17 cellular contexts compared by ENCODE assay signal in the genomic region with DNA sequence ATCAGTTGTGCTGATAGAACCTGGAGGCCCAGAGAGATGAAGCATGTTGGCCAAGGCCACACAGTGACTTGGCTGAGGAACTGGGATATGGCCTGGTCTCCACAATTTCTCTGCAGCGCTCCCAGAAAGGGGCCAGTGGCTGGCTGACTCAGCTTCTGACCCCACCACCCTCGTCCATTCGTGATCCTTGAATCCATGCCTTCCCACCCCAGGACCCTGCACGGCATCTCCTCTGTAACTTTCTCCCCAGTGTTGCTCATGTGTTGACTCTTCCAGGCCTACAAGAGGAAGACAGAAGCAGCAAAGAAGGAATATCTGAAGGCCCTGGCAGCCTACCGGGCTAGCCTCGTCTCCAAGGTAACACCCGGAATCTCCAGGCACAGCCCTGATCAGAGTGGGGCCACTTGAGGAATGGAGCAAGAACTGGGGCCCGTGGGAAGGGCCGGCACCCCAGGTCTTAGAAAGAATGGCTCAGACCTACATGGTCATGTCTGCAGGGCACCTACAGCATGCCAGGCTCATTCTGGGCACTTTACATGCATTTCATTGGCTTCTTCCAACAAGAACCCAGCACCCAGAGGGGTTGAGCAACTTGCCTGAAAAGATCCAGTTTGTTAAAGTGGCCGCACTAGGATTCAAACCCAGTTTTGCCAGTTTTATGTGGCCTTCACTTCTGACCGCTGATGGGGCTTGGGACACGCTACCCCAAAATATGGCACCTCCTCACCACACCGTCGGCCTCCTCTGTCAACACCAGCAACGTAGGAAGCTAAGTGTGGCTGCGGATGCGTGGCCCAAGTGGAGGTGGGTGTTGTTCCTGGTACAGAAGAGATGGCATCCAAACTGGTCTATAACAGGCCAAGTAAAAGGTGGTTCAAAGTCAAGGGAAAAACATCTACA.
"Had no signal": no experiment of that assay in that cellular context is flagged by ENCODE, and none has a peak within 500 bp of the region (broad histone marks: within the 10 kb centered on the region; RNA-seq: fewer than 3 reads in every experiment).

No MANE protein-coding gene starts in this region.

- H3K4me1 ChIP-seq: colonic mucosa, prostate gland, thyroid gland had no signal

- H3K27ac ChIP-seq: colonic mucosa, heart left ventricle, prostate gland, thyroid gland had no signal

- H3K9me3 Mint-ChIP-seq: activated B cell treated with CpG ODN at 0.5 μM for 24 hours; activated CD4-positive, alpha-beta memory T cell treated with anti-CD3 and anti-CD28 coated beads for 36 hours; memory B cell; stimulated activated naive CD8-positive, alpha-beta T cell treated with anti-CD3 and anti-CD28 coated beads, Interleukin-15, Interleukin-2, amounts not matched to agents 100 ng/mL and 50 ng/mL, for 24 hours had no signal

- H3K27ac Mint-ChIP-seq: activated B cell treated with CpG ODN at 0.5 μM for 24 hours; activated CD4-positive, alpha-beta memory T cell treated with anti-CD3 and anti-CD28 coated beads for 36 hours; activated CD4-positive, alpha-beta T cell treated with anti-CD3 and anti-CD28 coated beads for 36 hours; activated naive CD8-positive, alpha-beta T cell; memory B cell; stimulated activated naive CD8-positive, alpha-beta T cell treated with anti-CD3 and anti-CD28 coated beads, Interleukin-15, Interleukin-2, amounts not matched to agents 100 ng/mL and 50 ng/mL, for 24 hours; T-helper 17 cell had no signal

- ATAC-seq: activated CD4-positive, alpha-beta T cell treated with anti-CD3 and anti-CD28 coated beads for 36 hours; heart left ventricle; T-helper 17 cell had no signal

- H3K27me3 ChIP-seq: colonic mucosa, heart left ventricle, thyroid gland had no signal

- H3K36me3 Mint-ChIP-seq: activated CD4-positive, alpha-beta memory T cell treated with anti-CD3 and anti-CD28 coated beads for 36 hours; activated naive CD8-positive, alpha-beta T cell; memory B cell had no signal

- H3K4me3 ChIP-seq: colonic mucosa, heart left ventricle, prostate gland, thyroid gland had no signal

- H3K4me1 Mint-ChIP-seq: neural crest cell had no signal

- H3K9me3 ChIP-seq: colonic mucosa, prostate gland, thyroid gland had no signal

- DNase-seq: activated B cell treated with CpG ODN at 0.5 μM for 24 hours; activated CD4-positive, alpha-beta memory T cell treated with anti-CD3 and anti-CD28 coated beads for 36 hours; activated CD4-positive, alpha-beta T cell treated with anti-CD3 and anti-CD28 coated beads for 36 hours; activated gamma-delta T cell treated with Interleukin-2 at 50 U/mL for 16 hours; amniotic stem cell; colonic mucosa; stimulated activated CD4-positive, alpha-beta T cell treated with anti-CD3 and anti-CD28 coated beads, Interleukin-4, amount 100 ng/mL, for 4 hours; substantia nigra; SW 1271; T-helper 17 cell; thyroid gland had no signal

- H3K27me3 Mint-ChIP-seq: activated B cell treated with CpG ODN at 0.5 μM for 24 hours; activated CD4-positive, alpha-beta memory T cell treated with anti-CD3 and anti-CD28 coated beads for 36 hours; activated CD4-positive, alpha-beta T cell treated with anti-CD3 and anti-CD28 coated beads for 36 hours; activated naive CD8-positive, alpha-beta T cell; stimulated activated naive CD8-positive, alpha-beta T cell treated with anti-CD3 and anti-CD28 coated beads, Interleukin-15, Interleukin-2, amounts not matched to agents 100 ng/mL and 50 ng/mL, for 24 hours; T-helper 17 cell had no signal

- H3K4me3 Mint-ChIP-seq: activated B cell treated with CpG ODN at 0.5 μM for 24 hours; activated CD4-positive, alpha-beta memory T cell treated with anti-CD3 and anti-CD28 coated beads for 36 hours; activated CD4-positive, alpha-beta T cell treated with anti-CD3 and anti-CD28 coated beads for 36 hours; activated naive CD8-positive, alpha-beta T cell; memory B cell; neural crest cell; stimulated activated naive CD8-positive, alpha-beta T cell treated with anti-CD3 and anti-CD28 coated beads, Interleukin-15, Interleukin-2, amounts not matched to agents 100 ng/mL and 50 ng/mL, for 24 hours; T-helper 17 cell had no signal

- H3K36me3 ChIP-seq: colonic mucosa, heart left ventricle, prostate gland, thyroid gland had no signal
